Comparison of ENCODE assay signal across 11 cellular contexts in the genomic region with DNA sequence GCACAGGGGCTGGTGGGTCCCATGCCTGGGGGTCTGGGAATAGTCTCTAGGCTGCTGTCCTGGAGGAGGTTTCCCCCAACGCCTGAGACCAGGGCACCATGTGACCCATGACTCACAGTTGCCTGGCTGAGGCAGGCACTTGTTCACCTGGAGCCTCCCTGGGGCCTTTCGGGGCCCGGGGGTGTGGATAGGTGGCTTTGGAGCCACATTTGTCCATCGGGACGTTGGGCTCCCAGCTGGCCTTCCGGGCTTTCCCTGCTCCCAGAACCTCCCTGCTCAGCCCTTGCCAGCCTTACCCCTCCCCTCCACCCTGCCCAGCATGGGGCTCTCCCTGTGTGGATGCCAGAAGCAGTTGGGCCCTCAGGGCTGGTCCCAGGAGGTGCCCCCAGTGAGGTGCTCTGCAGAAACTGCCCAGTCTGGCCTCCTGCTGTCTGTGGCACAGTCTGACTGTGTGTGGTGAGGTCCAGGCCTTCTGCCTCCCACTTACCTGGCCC. TPM values are rescaled to one million over a fixed set of nuclear protein-coding genes. Genes with fewer than 3 reads are reported as not detected.
DNase-seq lines count a peak whose midpoint lies in the region; ATAC-seq, FAIRE-seq and TF ChIP-seq lines count a peak whose summit lies in the region.
"Had no signal": no experiment of that assay in that cellular context is flagged by ENCODE, and none has a peak within 500 bp of the region (broad histone marks: within the 10 kb centered on the region; RNA-seq: fewer than 3 reads in every experiment).

No MANE protein-coding gene starts in this region.

- BruUV-seq in HepG2 (replicated peaks; lab: Mats Ljungman, UMichigan) = no TSS peak

- TF ChIP-seq CTCF in HepG2 (CRISPR knock-in tag; IDR thresholded peaks at IDR 0.05) = no peak

- H4K20me1 ChIP-seq in HepG2 (ENCODE audit: insufficient read depth, low read length) = no peaks in the 10 kb centered on the region
- H4K20me1 ChIP-seq in Karpas-422 (ENCODE audit: insufficient read depth, low read depth, low read length) = no peaks in the 10 kb centered on the region

- H3K4me2 ChIP-seq in HepG2 (ENCODE audit: low read depth, low read length) = no peak overlapping the region
- H3K4me2 ChIP-seq in Karpas-422 (ENCODE audit: low read depth, low read length, poor library complexity, severe bottlenecking) = no peak overlapping the region

- no peak overlapping the region for H3K27ac ChIP-seq in HepG2 (ENCODE audit: extremely low read length, insufficient read depth, low read length)
- no peak overlapping the region for H3K27ac ChIP-seq in Karpas-422 (ENCODE audit: low read length)
- H3K27ac ChIP-seq: psoas muscle had no signal

- no peaks in the 10 kb centered on the region for H3K36me3 Mint-ChIP-seq in activated naive CD4-positive, alpha-beta T cell treated with anti-CD3 and anti-CD28 coated beads, Interleukin-2, amount 10 ng/mL, durations not matched to agents 7 days and 5 days
- H3K36me3 Mint-ChIP-seq in activated naive CD4-positive, alpha-beta T cell treated with anti-CD3 and anti-CD28 coated beads for 36 hours (ENCODE audit: low read depth) = no peaks in the 10 kb centered on the region

- no peaks in the 10 kb centered on the region for H3K9me2 ChIP-seq in Karpas-422 (replicated peaks; ENCODE audit: insufficient read depth, low read length)

- TF ChIP-seq EP300 in HepG2 (IDR thresholded peaks at IDR 0.05; ENCODE audit: low read depth in 2 of 2, low read length in 2 of 2) = no peak
- no peak for TF ChIP-seq EP300 in HepG2 (CRISPR knock-in tag; IDR thresholded peaks at IDR 0.05; ENCODE audit: borderline replicate concordance)

- H3K9me3 ChIP-seq in HepG2 (ENCODE audit: low read length) (no peaks in the 10 kb centered on the region), Karpas-422 (ENCODE audit: low read length) (no peaks in the 10 kb centered on the region)
- H3K9me3 ChIP-seq: psoas muscle had no signal

- peak; percentile 10; the same call in 2 of the 3 replicates for ATAC-seq in HepG2
- ATAC-seq: left colon, psoas muscle had no signal

- no peak overlapping the region for H2AFZ ChIP-seq in HepG2 (ENCODE audit: low read length)
- no peak overlapping the region for H2AFZ ChIP-seq in Karpas-422 (ENCODE audit: low read length)

- WGBS in HepG2 (ENCODE audit: low lambda C conversion rate) = no CpG with 5 or more reads among the region's 6 CpGs

- H3K79me2 ChIP-seq in HepG2 (ENCODE audit: insufficient read depth, low read length) (no peaks in the 10 kb centered on the region), Karpas-422 (ENCODE audit: low read length) (no peaks in the 10 kb centered on the region)

- peak; percentile 18 for DNase-seq in activated naive CD4-positive, alpha-beta T cell treated with anti-CD3 and anti-CD28 coated beads, Interleukin-2, amount 10 ng/mL, durations not matched to agents 7 days and 5 days
- no peak for DNase-seq in activated naive CD4-positive, alpha-beta T cell treated with anti-CD3 and anti-CD28 coated beads for 36 hours
- DNase-seq in astrocyte of the hippocampus (ENCODE audit: low read depth, low spot score) (peak; percentile 32), HepG2 (ENCODE audit: low spot score) (no peak), ureter (ENCODE audit: low spot score) (peak; percentile 42), MV-4-11 (lab: John Stamatoyannopoulos, UW) (no peak), HuH-7 (ENCODE audit: low spot score) (no peak), Karpas-422 (no peak)
- DNase-seq: NCI-H524 treated with DMSO at 0.1 percent for 48 hours had no signal

- intact Hi-C loops in activated naive CD4-positive, alpha-beta T cell treated with anti-CD3 and anti-CD28 coated beads for 36 hours (cut with micrococcal nuclease) = no loop called here
- intact Hi-C loops in HepG2 (cut with micrococcal nuclease; ENCODE audit: unreplicated experiment) = no loop called here

- TF ChIP-seq RAD21 in HepG2 (CRISPR knock-in tag; IDR thresholded peaks at IDR 0.05) = no peak

- no peak for TF ChIP-seq POLR2A in HepG2 (IDR thresholded peaks at IDR 0.05; ENCODE audit: insufficient read depth in 1 of 2, low read depth in 2 of 2, low read length in 2 of 2)

- H3K4me1 Mint-ChIP-seq in activated naive CD4-positive, alpha-beta T cell treated with anti-CD3 and anti-CD28 coated beads, Interleukin-2, amount 10 ng/mL, durations not matched to agents 7 days and 5 days = no peaks in the 10 kb centered on the region
- H3K4me1 Mint-ChIP-seq in activated naive CD4-positive, alpha-beta T cell treated with anti-CD3 and anti-CD28 coated beads for 36 hours (ENCODE audit: low read depth) = no peaks in the 10 kb centered on the region

- CTCF ChIA-PET in activated naive CD4-positive, alpha-beta T cell treated with anti-CD3 and anti-CD28 coated beads, Interleukin-2, amount 10 ng/mL, durations not matched to agents 7 days and 5 days (lab: Charles Lee) = no interaction called here
- CTCF ChIA-PET in activated naive CD4-positive, alpha-beta T cell treated with anti-CD3 and anti-CD28 coated beads for 36 hours (lab: Charles Lee) = no interaction called here
- CTCF ChIA-PET in HepG2 (lab: Yijun Ruan, JAX; ENCODE audit: low intra/inter-chr PET ratio, low total read pairs) = no interaction called here

- no peak overlapping the region for H3K4me3 Mint-ChIP-seq in activated naive CD4-positive, alpha-beta T cell treated with anti-CD3 and anti-CD28 coated beads, Interleukin-2, amount 10 ng/mL, durations not matched to agents 7 days and 5 days
- no peak overlapping the region for H3K4me3 Mint-ChIP-seq in activated naive CD4-positive, alpha-beta T cell treated with anti-CD3 and anti-CD28 coated beads for 36 hours

- no peaks in the 10 kb centered on the region for H3K9me3 Mint-ChIP-seq in activated naive CD4-positive, alpha-beta T cell treated with anti-CD3 and anti-CD28 coated beads, Interleukin-2, amount 10 ng/mL, durations not matched to agents 7 days and 5 days
- H3K9me3 Mint-ChIP-seq in activated naive CD4-positive, alpha-beta T cell treated with anti-CD3 and anti-CD28 coated beads for 36 hours = no peaks in the 10 kb centered on the region

- POLR2A ChIA-PET in HepG2 (lab: Yijun Ruan, JAX) = no interaction called here

- H3K4me1 ChIP-seq in HepG2 (ENCODE audit: insufficient read depth, low read length) (peaks cover 17% of the 10 kb centered on the region), Karpas-422 (ENCODE audit: low read length) (no peaks in the 10 kb centered on the region)
- H3K4me1 ChIP-seq: psoas muscle had no signal

- no peak overlapping the region for H3K4me3 ChIP-seq in HepG2 (replicated peaks in 1 of 3; ENCODE audit: insufficient read depth in 1 of 3, low read depth in 2 of 3, low read length in 3 of 3)
- no peak overlapping the region for H3K4me3 ChIP-seq in Karpas-422 (ENCODE audit: low read length)
- H3K4me3 ChIP-seq: psoas muscle had no signal

- H3K9ac ChIP-seq in HepG2 (ENCODE audit: insufficient read depth, low read depth, low read length) = peak overlapping the region; percentile 7; the same call in 1 of the 2 replicates
- no peak overlapping the region for H3K9ac ChIP-seq in Karpas-422 (ENCODE audit: low read length)

- no peak overlapping the region for H3K27ac Mint-ChIP-seq in activated naive CD4-positive, alpha-beta T cell treated with anti-CD3 and anti-CD28 coated beads, Interleukin-2, amount 10 ng/mL, durations not matched to agents 7 days and 5 days
- H3K27ac Mint-ChIP-seq in activated naive CD4-positive, alpha-beta T cell treated with anti-CD3 and anti-CD28 coated beads for 36 hours = no peak overlapping the region

- no peak for FAIRE-seq in HepG2 (lab: Jason Lieb, UNC)

- H3K36me3 ChIP-seq in HepG2 (replicated peaks in 1 of 2; ENCODE audit: control insufficient read depth in 1 of 2, insufficient read depth in 2 of 2, low read length in 2 of 2) (no peaks in the 10 kb centered on the region), Karpas-422 (ENCODE audit: insufficient read depth, low read length) (no peaks in the 10 kb centered on the region)

- H3K27me3 ChIP-seq in HepG2 (ENCODE audit: control insufficient read depth in 1 of 2, insufficient read depth in 2 of 2, low read length in 2 of 2) (peaks cover 0 to 7% of the 10 kb centered on the region in 2 experiments; a peak in 1 of 5 replicates), Karpas-422 (ENCODE audit: low read length) (no peaks in the 10 kb centered on the region)

- in situ Hi-C loops in HepG2 (cut with HindIII; ENCODE audit: extremely low pct_ligation_motif_present, low pct_unique_long_range_greater_than_20kb) = no loop called here

- no peaks in the 10 kb centered on the region for H3K27me3 Mint-ChIP-seq in activated naive CD4-positive, alpha-beta T cell treated with anti-CD3 and anti-CD28 coated beads, Interleukin-2, amount 10 ng/mL, durations not matched to agents 7 days and 5 days
- H3K27me3 Mint-ChIP-seq in activated naive CD4-positive, alpha-beta T cell treated with anti-CD3 and anti-CD28 coated beads for 36 hours (ENCODE audit: low read depth) = no peaks in the 10 kb centered on the region

TF ChIP-seq in HepG2, 621 proteins besides CTCF, POLR2A, EP300 and RAD21 (continues in another document):
- TF ChIP-seq SYNCRIP (IDR thresholded peaks at IDR 0.05; ENCODE audit: insufficient read depth, low read depth, low read length) = no peak

RNA-seq across cellular contexts. Expression of a gene that starts 14.2 kb away (rescaled TPM):
- 1 to 10 TPM in 1 of 2 experiments, under 1 TPM in 1; 0.74 to 1.6 TPM for total RNA-seq in activated naive CD4-positive, alpha-beta T cell treated with anti-CD3 and anti-CD28 coated beads for 36 hours
- total RNA-seq in HepG2 (2016; rRNA removed; fragmentation: Illumina TruSeq; extraction: Trizol) (0.46 and 3.1 TPM in 2 replicates), ureter (289 TPM)
- total RNA-seq in HepG2 (2016; cell fraction: cytosol; rRNA removed; fragmentation: Illumina TruSeq; extraction: Trizol; ENCODE audit: low read depth) = 0.09 and 0.40 TPM in 2 replicates
- total RNA-seq in HepG2 (2016; cell fraction: insoluble cytoplasmic fraction; rRNA removed; fragmentation: Illumina TruSeq; extraction: Trizol) = 0.55 and 4.3 TPM in 2 replicates
- total RNA-seq in HepG2 (2016; cell fraction: membrane; rRNA removed; fragmentation: Illumina TruSeq; extraction: Trizol) = 0.28 and 0.41 TPM in 2 replicates
- total RNA-seq in HepG2 (2016; cell fraction: nucleus; rRNA removed; fragmentation: Illumina TruSeq; extraction: Trizol) = 4.1 and 6.4 TPM in 2 replicates
- 4.8 and 9.8 TPM in 2 replicates for polyA plus RNA-seq in HepG2 (2011; rRNA removed)
- polyA plus RNA-seq in HepG2 (2011; cell fraction: cytosol; rRNA removed) = 2.4 TPM in 2 replicates
- polyA plus RNA-seq in HepG2 (2011; cell fraction: nucleus; rRNA removed) = 190 and 201 TPM in 2 replicates
- polyA plus RNA-seq in HepG2 (2012) = 10.0 and 14.2 TPM in 2 replicates
- 0.17 TPM in 2 replicates for polyA plus RNA-seq in HepG2 (2016; cell fraction: cytosol; fragmentation: Illumina TruSeq; extraction: Trizol; ENCODE audit: low read depth)
- polyA plus RNA-seq in HepG2 (2016; cell fraction: insoluble cytoplasmic fraction; fragmentation: Illumina TruSeq; extraction: Trizol; ENCODE audit: low read depth) = 0.58 and 1.7 TPM in 2 replicates
- 0.13 and 0.28 TPM in 2 replicates for polyA plus RNA-seq in HepG2 (2016; cell fraction: membrane; fragmentation: Illumina TruSeq; extraction: Trizol; ENCODE audit: low read depth)
- 20.5 and 25.0 TPM in 2 replicates for polyA plus RNA-seq in HepG2 (2016; cell fraction: nucleus; fragmentation: Illumina TruSeq; extraction: Trizol; ENCODE audit: insufficient read depth, low read depth)
- polyA minus RNA-seq in HepG2 (2011; rRNA and poly(A)+ RNA removed; ENCODE audit: low replicate concordance) = 0.07 and 11.2 TPM in 2 replicates
- 1.1 and 1.8 TPM in 2 replicates for polyA minus RNA-seq in HepG2 (2011; cell fraction: cytosol; rRNA and poly(A)+ RNA removed)
- polyA minus RNA-seq in HepG2 (2011; cell fraction: nucleus; rRNA and poly(A)+ RNA removed) = 3.9 and 6.7 TPM in 2 replicates
- total RNA-seq in Karpas-422 (2014; rRNA removed; shearing (Covaris generic); ENCODE audit: low replicate concordance) = not detected in 2 replicates

Comparison
In these comparisons a context has a peak if more than half of its experiments do, and no peak if none do; other contexts are left out.
1. DNase-seq: peak in activated naive CD4-positive, alpha-beta T cell treated with anti-CD3 and anti-CD28 coated beads, Interleukin-2, amount 10 ng/mL, durations not matched to agents 7 days and 5 days (single experiment), astrocyte of the hippocampus (single experiment) and ureter (single experiment); none in activated naive CD4-positive, alpha-beta T cell treated with anti-CD3 and anti-CD28 coated beads for 36 hours (single experiment), HepG2 (single experiment), MV-4-11 (single experiment), HuH-7 (single experiment) and Karpas-422 (single experiment).
2. RNA of a gene that starts 14.2 kb away (total RNA-seq): 289 TPM in ureter (single experiment); 0.09 to 6.4 TPM in HepG2, 0.74 to 1.6 TPM in activated naive CD4-positive, alpha-beta T cell treated with anti-CD3 and anti-CD28 coated beads for 36 hours and not detected in Karpas-422; every median in the first group is over 10 times any median in the second.